In genomic region chr2:106511476-106511888, GRCh38 we compare ENCODE assay signal across 9 cellular contexts. TPM values are rescaled to one million over a fixed set of nuclear protein-coding genes. Genes with fewer than 3 reads are reported as not detected.
A peak's percentile ranks its signal among the peaks of the same experiment; 100 is the strongest.
DNase-seq lines count a peak whose midpoint lies in the region; ATAC-seq and TF ChIP-seq lines count a peak whose summit lies in the region.
"Not testable (repeated sequence)": the region's sequence is repeated elsewhere in the genome, so short reads cannot be mapped to it uniquely, and the experiment has no call there.
"Had no signal": no experiment of that assay in that cellular context is flagged by ENCODE, and none has a peak within 500 bp of the region (broad histone marks: within the 10 kb centered on the region; RNA-seq: fewer than 3 reads in every experiment).

No MANE protein-coding gene starts in this region.

- H3K36me3 Mint-ChIP-seq in activated naive CD4-positive, alpha-beta T cell treated with anti-CD3 and anti-CD28 coated beads, Interleukin-2, amount 50 U/mL, for 24 hours = not testable (repeated sequence)

- peak overlapping the region; percentile 26 for H3K4me3 Mint-ChIP-seq in activated naive CD4-positive, alpha-beta T cell treated with anti-CD3 and anti-CD28 coated beads, Interleukin-2, amount 50 U/mL, for 24 hours

- H3K4me1 Mint-ChIP-seq in activated naive CD4-positive, alpha-beta T cell treated with anti-CD3 and anti-CD28 coated beads, Interleukin-2, amount 50 U/mL, for 24 hours = not testable (repeated sequence)

- ATAC-seq in sciatic nerve = peak; percentile 86
- peak; percentile 72 for ATAC-seq in stimulated activated naive CD8-positive, alpha-beta T cell treated with anti-CD3 and anti-CD28 coated beads, Interleukin-15, Interleukin-2, amounts not matched to agents 100 U/mL and 50 U/mL, for 24 hours

- not testable (repeated sequence) for H3K9me3 Mint-ChIP-seq in activated naive CD4-positive, alpha-beta T cell treated with anti-CD3 and anti-CD28 coated beads, Interleukin-2, amount 50 U/mL, for 24 hours

- not testable (repeated sequence) for H3K27me3 Mint-ChIP-seq in activated naive CD4-positive, alpha-beta T cell treated with anti-CD3 and anti-CD28 coated beads, Interleukin-2, amount 50 U/mL, for 24 hours

- DNase-seq in CD1c-positive myeloid dendritic cell (ENCODE audit: extremely low spot score) (peak; percentile 89), LHCN-M2 (ENCODE audit: low read depth) (peak; percentile 57), T1000 (lab: John Stamatoyannopoulos, UW) (peak; percentile 47), epithelial cell of esophagus (ENCODE audit: low read depth) (peak; percentile 78), kidney epithelial cell (ENCODE audit: low read depth) (peak; percentile 1), sciatic nerve (ENCODE audit: low spot score) (peak; percentile 66)
- DNase-seq in stimulated activated naive CD8-positive, alpha-beta T cell treated with anti-CD3 and anti-CD28 coated beads, Interleukin-15, Interleukin-2, amounts not matched to agents 100 U/mL and 50 U/mL, for 24 hours = peak; percentile 40

- TF ChIP-seq CTCF in epithelial cell of esophagus (IDR thresholded peaks at IDR 0.05; ENCODE audit: insufficient read depth, low read depth, low read length, missing control alignments); kidney epithelial cell (IDR thresholded peaks at IDR 0.05; ENCODE audit: insufficient read depth, low read length, poor library complexity, severe bottlenecking): not testable (repeated sequence)

- not testable (repeated sequence) for H3K27ac Mint-ChIP-seq in activated naive CD4-positive, alpha-beta T cell treated with anti-CD3 and anti-CD28 coated beads, Interleukin-2, amount 50 U/mL, for 24 hours

- not testable (repeated sequence) for H3K4me3 ChIP-seq in epithelial cell of esophagus (ENCODE audit: low read length); kidney epithelial cell (ENCODE audit: low read depth, low read length)

- intact Hi-C loops in sciatic nerve (cut with DNase I) = not testable (repeated sequence)

- not testable (repeated sequence) for H3K27me3 ChIP-seq in kidney epithelial cell (ENCODE audit: control insufficient read depth, insufficient read depth, low read length)

- not testable (repeated sequence) for H3K36me3 ChIP-seq in kidney epithelial cell (ENCODE audit: control insufficient read depth, insufficient read depth, low read length)

RNA-seq across cellular contexts. Expression of gene CD8B2, which starts 24.3 kb away (rescaled TPM):
- not detected in 2 replicates for total RNA-seq in LHCN-M2 (2014; rRNA removed)
- polyA plus RNA-seq in LHCN-M2 (2012) = not detected
- not detected in 2 replicates for total RNA-seq in kidney epithelial cell
- not detected for total RNA-seq in sciatic nerve
- total RNA-seq: H7 had no signal

RNA-seq across cellular contexts. Expression of gene RGPD3, which starts 43.3 kb away (rescaled TPM):
- total RNA-seq in LHCN-M2 (2014; rRNA removed) (0.11 and 0.13 TPM in 2 replicates), kidney epithelial cell (0.14 and 0.46 TPM in 2 replicates), sciatic nerve (0.22 TPM)
- polyA plus RNA-seq in LHCN-M2 (2012) = 0.02 TPM

Comparison
In these comparisons a context has a peak if more than half of its experiments do, and no peak if none do; other contexts are left out.
1. DNase-seq: peak in every context shown above with its lines; median percentile 89 in CD1c-positive myeloid dendritic cell; 78 in epithelial cell of esophagus; 66 in sciatic nerve; 57 in LHCN-M2; 47 in T1000; 40 in stimulated activated naive CD8-positive, alpha-beta T cell treated with anti-CD3 and anti-CD28 coated beads, Interleukin-15, Interleukin-2, amounts not matched to agents 100 U/mL and 50 U/mL, for 24 hours; 1 in kidney epithelial cell.